ENCODE assay signal across 14 cellular contexts in genomic region chr7:86768967-86769760, GRCh38.
DNase-seq lines count a peak whose midpoint lies in the region; ATAC-seq, FAIRE-seq and TF ChIP-seq lines count a peak whose summit lies in the region.
"Had no signal": no experiment of that assay in that cellular context is flagged by ENCODE, and none has a peak within 500 bp of the region (broad histone marks: within the 10 kb centered on the region; RNA-seq: fewer than 3 reads in every experiment).

No MANE protein-coding gene starts in this region.

- peaks cover 0 to 2% of the 10 kb centered on the region in 2 donors for H3K27me3 Mint-ChIP-seq in CD4-positive, alpha-beta memory T cell
- H3K27me3 Mint-ChIP-seq: activated CD4-positive, alpha-beta memory T cell treated with anti-CD3 and anti-CD28 coated beads, Interleukin-2, amount 10 ng/mL, durations not matched to agents 7 days and 5 days had no signal

- peaks cover 0 to 2% (median 0%) of the 10 kb centered on the region in 8 donors for H3K9me3 Mint-ChIP-seq in CD4-positive, alpha-beta memory T cell
- H3K9me3 Mint-ChIP-seq: activated CD4-positive, alpha-beta memory T cell treated with anti-CD3 and anti-CD28 coated beads, Interleukin-2, amount 10 ng/mL, durations not matched to agents 7 days and 5 days; CD8-positive, alpha-beta T cell had no signal

- FAIRE-seq in bronchial epithelial cell (lab: Jason Lieb, UNC), result peak; percentile 18

- no peaks in the 10 kb centered on the region for H3K36me3 Mint-ChIP-seq in CD4-positive, alpha-beta memory T cell
- H3K36me3 Mint-ChIP-seq: activated naive CD4-positive, alpha-beta T cell treated with anti-CD3 and anti-CD28 coated beads, Interleukin-2, amount 50 U/mL, for 72 hours; CD8-positive, alpha-beta T cell had no signal

- no peaks in the 10 kb centered on the region for H3K9me3 ChIP-seq in CD4-positive, alpha-beta memory T cell (ENCODE audit: control insufficient read depth in 1 of 2, low read length in 2 of 2)

- H3K27ac ChIP-seq in CD4-positive, alpha-beta memory T cell (ENCODE audit: low read depth, low read length), result no peak overlapping the region

- POLR2A ChIA-PET in CD4-positive, alpha-beta memory T cell (lab: Charles Lee; ENCODE audit: partially characterized antibody), result no interaction called here

- H3K27ac Mint-ChIP-seq in CD4-positive, alpha-beta memory T cell, result no peak overlapping the region
- H3K27ac Mint-ChIP-seq: activated CD4-positive, alpha-beta memory T cell treated with anti-CD3 and anti-CD28 coated beads, Interleukin-2, amount 10 ng/mL, durations not matched to agents 7 days and 5 days; activated naive CD4-positive, alpha-beta T cell treated with anti-CD3 and anti-CD28 coated beads, Interleukin-2, amount 50 U/mL, for 72 hours; CD8-positive, alpha-beta T cell had no signal

- intact Hi-C loops in CD4-positive, alpha-beta memory T cell (cut with micrococcal nuclease), result no loop called here

- no peak for TF ChIP-seq CTCF in bronchial epithelial cell (IDR thresholded peaks at IDR 0.05; ENCODE audit: insufficient read depth, low read length, severe bottlenecking)

- H3K36me3 ChIP-seq in bronchial epithelial cell (ENCODE audit: control insufficient read depth, insufficient read depth, low read length), result no peaks in the 10 kb centered on the region
- no peaks in the 10 kb centered on the region for H3K36me3 ChIP-seq in CD4-positive, alpha-beta memory T cell (ENCODE audit: insufficient read depth, low read length)

- ATAC-seq in GM18867 (IDR thresholded peaks at IDR 0.05; ENCODE audit: unreplicated experiment) (peak; percentile 72), GM21717 (IDR thresholded peaks at IDR 0.05; ENCODE audit: unreplicated experiment) (peak; percentile 94), HG03280 (IDR thresholded peaks at IDR 0.05; ENCODE audit: unreplicated experiment) (peak; percentile 85)
- ATAC-seq: activated naive CD4-positive, alpha-beta T cell treated with anti-CD3 and anti-CD28 coated beads, Interleukin-2, amount 50 U/mL, for 72 hours; CD8-positive, alpha-beta T cell had no signal

- H3K4me1 Mint-ChIP-seq in CD4-positive, alpha-beta memory T cell, result no peaks in the 10 kb centered on the region
- H3K4me1 Mint-ChIP-seq: activated CD4-positive, alpha-beta memory T cell treated with anti-CD3 and anti-CD28 coated beads, Interleukin-2, amount 10 ng/mL, durations not matched to agents 7 days and 5 days had no signal

- H3K4me3 Mint-ChIP-seq in CD4-positive, alpha-beta memory T cell, result no peak overlapping the region
- H3K4me3 Mint-ChIP-seq: activated CD4-positive, alpha-beta memory T cell treated with anti-CD3 and anti-CD28 coated beads, Interleukin-2, amount 10 ng/mL, durations not matched to agents 7 days and 5 days; CD8-positive, alpha-beta T cell had no signal

- H3K4me1 ChIP-seq in CD4-positive, alpha-beta memory T cell (ENCODE audit: insufficient read depth, low read length), result no peaks in the 10 kb centered on the region

- H3K4me3 ChIP-seq in bronchial epithelial cell (ENCODE audit: low read depth, low read length), result no peak overlapping the region
- no peak overlapping the region for H3K4me3 ChIP-seq in CD4-positive, alpha-beta memory T cell (ENCODE audit: low read length in 2 of 2)
- H3K4me3 ChIP-seq: lung had no signal

- H3K27me3 ChIP-seq in bronchial epithelial cell (ENCODE audit: control insufficient read depth, insufficient read depth, low read length), result no peaks in the 10 kb centered on the region
- H3K27me3 ChIP-seq in CD4-positive, alpha-beta memory T cell (ENCODE audit: insufficient read depth, low read length), result no peaks in the 10 kb centered on the region

- CTCF ChIA-PET in CD4-positive, alpha-beta memory T cell (lab: Charles Lee; ENCODE audit: partially characterized antibody), result no interaction called here

- DNase-seq in bronchial epithelial cell (ENCODE audit: low read depth), result no peak
- no peak for DNase-seq in AML-193 (lab: John Stamatoyannopoulos, UW)
- DNase-seq in inferior parietal cortex (ENCODE audit: extremely low spot score), result no peak
- no peak for DNase-seq in activated naive CD4-positive, alpha-beta T cell treated with Interleukin-2 at 50 U/mL for 16 hours
- no peak for DNase-seq in CD4-positive, alpha-beta memory T cell
- DNase-seq: activated CD4-positive, alpha-beta memory T cell treated with anti-CD3 and anti-CD28 coated beads, Interleukin-2, amount 10 ng/mL, durations not matched to agents 7 days and 5 days; CD8-positive, alpha-beta T cell; cortex of kidney; glutamatergic neuron had no signal
